Comparison of ENCODE assay signal across 8 cellular contexts in genomic region chr17:58083491-58084316, GRCh38. TPM values are rescaled to one million over a fixed set of nuclear protein-coding genes. Genes with fewer than 3 reads are reported as not detected.
DNase-seq lines count a peak whose midpoint lies in the region; ATAC-seq lines count a peak whose summit lies in the region.

No MANE protein-coding gene starts in this region.

- H3K9ac ChIP-seq in ES-I3 (ENCODE audit: low read depth, low read length) (peak overlapping the region; percentile 85), Karpas-422 (ENCODE audit: low read length) (peak overlapping the region; percentile 97)

- H3K27me3 Mint-ChIP-seq in central memory CD8-positive, alpha-beta T cell, result no peaks in the 10 kb centered on the region

- H3K79me2 ChIP-seq in Karpas-422 (ENCODE audit: low read length), result peaks cover 54% of the 10 kb centered on the region

- H3K9me3 ChIP-seq in ES-I3 (ENCODE audit: control insufficient read depth, insufficient read depth, low read length) (no peaks in the 10 kb centered on the region), Karpas-422 (ENCODE audit: low read length) (no peaks in the 10 kb centered on the region)

- H3K27ac Mint-ChIP-seq in central memory CD8-positive, alpha-beta T cell (ENCODE audit: low read depth), result peak overlapping the region; percentile 61

- no peak overlapping the region for H2AFZ ChIP-seq in Karpas-422 (ENCODE audit: low read length)

- peak overlapping the region; percentile 79 for H3K4me2 ChIP-seq in Karpas-422 (ENCODE audit: low read depth, low read length, poor library complexity, severe bottlenecking)

- no peaks in the 10 kb centered on the region for H3K27me3 ChIP-seq in Karpas-422 (ENCODE audit: low read length)

- H3K4me1 Mint-ChIP-seq in central memory CD8-positive, alpha-beta T cell, result peaks cover 36% of the 10 kb centered on the region

- H3K4me1 ChIP-seq in ES-I3 (ENCODE audit: insufficient read depth, low read length) (peaks cover 27% of the 10 kb centered on the region), Karpas-422 (ENCODE audit: low read length) (peaks cover 27% of the 10 kb centered on the region)

- H3K36me3 ChIP-seq in ES-I3 (ENCODE audit: insufficient read depth, low read length), result peaks cover 23% of the 10 kb centered on the region; the same call in 1 of the 2 replicates
- peaks cover 39% of the 10 kb centered on the region for H3K36me3 ChIP-seq in Karpas-422 (ENCODE audit: insufficient read depth, low read length)

- H3K4me3 Mint-ChIP-seq in central memory CD8-positive, alpha-beta T cell, result peak overlapping the region; percentile 81

- peak overlapping the region; percentile 90 for H3K4me3 ChIP-seq in Karpas-422 (ENCODE audit: low read length)

- H4K20me1 ChIP-seq in Karpas-422 (ENCODE audit: insufficient read depth, low read depth, low read length), result peaks cover 50% of the 10 kb centered on the region

- H3K36me3 Mint-ChIP-seq in central memory CD8-positive, alpha-beta T cell (ENCODE audit: insufficient read depth), result peaks cover 27% of the 10 kb centered on the region

- H3K27ac ChIP-seq in Karpas-422 (ENCODE audit: low read length), result peak overlapping the region; percentile 58

- DNase-seq in Karpas-422 (peak; percentile 78), left kidney (ENCODE audit: low read depth, low spot score) (peak; percentile 85), SHP77 treated with DMSO at 0.1 percent for 48 hours (lab: John Stamatoyannopoulos, UW) (no peak)
- DNase-seq in activated CD4-positive, CD25-positive, alpha-beta regulatory T cell (lab: John Stamatoyannopoulos, UW), result peak; percentile 32 to 57 (median 47)
- peak; percentile 48 to 58 for DNase-seq in central memory CD8-positive, alpha-beta T cell (ENCODE audit: low spot score in 2 of 2)
- DNase-seq in stimulated activated CD4-positive, alpha-beta T cell treated with anti-CD3 and anti-CD28 coated beads, Interleukin-2, amount 100 ng/mL, for 4 hours (ENCODE audit: low read depth), result peak; percentile 70

- ATAC-seq in GM21717 (IDR thresholded peaks at IDR 0.05; ENCODE audit: unreplicated experiment), result peak; percentile 48
- peak; percentile 84 for ATAC-seq in central memory CD8-positive, alpha-beta T cell (replicated peaks; ENCODE audit: extremely low read depth, poor library complexity, severe bottlenecking)

- no peaks in the 10 kb centered on the region for H3K9me2 ChIP-seq in Karpas-422 (replicated peaks; ENCODE audit: insufficient read depth, low read length)

- no peaks in the 10 kb centered on the region for H3K9me3 Mint-ChIP-seq in central memory CD8-positive, alpha-beta T cell

RNA-seq across cellular contexts. Expression of gene DYNLL2, which starts 0.5 kb away (rescaled TPM):
- 18.2 and 22.7 TPM in 2 replicates for total RNA-seq in Karpas-422 (2014; rRNA removed; shearing (Covaris generic); ENCODE audit: low replicate concordance)
